Comparison of ENCODE assay signal across 1 cellular context in the genomic region with DNA sequence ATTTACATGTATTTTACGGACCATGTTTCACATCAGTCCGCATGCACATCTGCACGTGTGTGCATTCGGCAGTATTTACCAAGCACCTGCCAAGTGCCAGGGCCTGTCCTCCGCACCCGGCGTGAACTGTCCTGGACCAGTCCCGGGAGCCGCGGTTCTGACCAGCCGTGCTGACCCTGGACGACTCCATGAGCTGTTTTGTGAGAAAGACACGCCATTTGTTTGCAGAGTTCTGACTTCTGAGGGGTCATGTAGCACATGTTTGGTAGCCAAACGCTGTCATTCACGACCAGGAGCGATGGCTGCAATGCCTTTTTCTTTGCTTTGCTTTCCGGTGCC.
TF ChIP-seq lines count a peak whose summit lies in the region.

No MANE protein-coding gene starts in this region.

TF ChIP-seq in HEK293T, 16 proteins besides CTCF, POLR2A, EP300 and RAD21 (continued from another document):
- TF ChIP-seq HDGF (IDR thresholded peaks at IDR 0.05; ENCODE audit: borderline replicate concordance) (no peak), LEF1 (IDR thresholded peaks at IDR 0.05; ENCODE audit: borderline replicate concordance) (no peak)
